1 cellular context compared by ENCODE assay signal in the genomic region with DNA sequence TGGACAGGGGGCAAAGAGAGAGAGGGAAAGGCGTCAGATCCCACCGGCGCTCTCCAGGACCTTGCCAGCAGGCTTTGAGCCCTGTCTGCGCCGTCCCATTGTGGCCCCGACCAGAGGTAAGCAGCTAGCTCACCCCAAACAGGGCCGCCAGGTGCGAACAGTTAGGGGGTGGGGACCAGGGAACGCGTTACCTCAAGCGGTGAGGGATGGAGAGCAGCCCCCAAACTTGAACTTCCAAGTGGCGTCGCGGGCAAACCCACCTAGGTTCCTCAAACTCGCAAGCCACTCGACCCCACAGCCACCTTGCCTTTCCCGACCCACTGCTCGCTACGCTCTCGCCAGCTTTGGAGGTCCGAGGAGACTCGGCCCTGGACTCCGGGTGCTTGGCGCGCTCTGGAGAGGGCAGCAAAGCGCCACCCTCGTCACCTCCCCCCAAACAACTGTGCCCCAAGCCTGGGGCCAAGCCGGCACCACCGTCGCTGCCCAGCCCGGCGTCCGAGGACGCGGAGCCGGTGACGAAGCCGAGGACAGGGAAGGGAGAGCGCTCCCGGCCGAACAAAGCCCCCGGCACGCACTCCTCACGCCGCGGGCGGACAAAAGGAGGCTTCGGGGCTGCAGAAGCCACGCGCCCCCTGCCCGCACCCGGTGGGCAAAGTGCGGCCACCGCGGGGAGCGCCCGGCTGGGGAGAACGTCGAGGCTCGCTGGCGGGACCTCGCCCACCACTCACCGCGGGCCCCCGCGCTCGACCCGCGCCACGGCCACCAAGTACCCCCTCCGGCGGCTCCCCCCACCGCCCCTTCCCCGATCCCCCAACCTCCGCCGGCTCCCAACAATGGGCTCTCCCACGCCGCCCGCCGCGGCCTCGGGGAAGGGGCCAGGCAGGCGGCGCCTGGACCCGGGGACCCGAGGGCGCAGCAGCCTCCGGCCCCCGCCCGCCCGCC.
A peak's percentile ranks its signal among the peaks of the same experiment; 100 is the strongest.
TF ChIP-seq lines count a peak whose summit lies in the region.

No MANE protein-coding gene starts in this region.

TF ChIP-seq in K562, 482 proteins besides CTCF, POLR2A, EP300 and RAD21 (continued from another document and continues in another):
- TF ChIP-seq, protein P1, sequence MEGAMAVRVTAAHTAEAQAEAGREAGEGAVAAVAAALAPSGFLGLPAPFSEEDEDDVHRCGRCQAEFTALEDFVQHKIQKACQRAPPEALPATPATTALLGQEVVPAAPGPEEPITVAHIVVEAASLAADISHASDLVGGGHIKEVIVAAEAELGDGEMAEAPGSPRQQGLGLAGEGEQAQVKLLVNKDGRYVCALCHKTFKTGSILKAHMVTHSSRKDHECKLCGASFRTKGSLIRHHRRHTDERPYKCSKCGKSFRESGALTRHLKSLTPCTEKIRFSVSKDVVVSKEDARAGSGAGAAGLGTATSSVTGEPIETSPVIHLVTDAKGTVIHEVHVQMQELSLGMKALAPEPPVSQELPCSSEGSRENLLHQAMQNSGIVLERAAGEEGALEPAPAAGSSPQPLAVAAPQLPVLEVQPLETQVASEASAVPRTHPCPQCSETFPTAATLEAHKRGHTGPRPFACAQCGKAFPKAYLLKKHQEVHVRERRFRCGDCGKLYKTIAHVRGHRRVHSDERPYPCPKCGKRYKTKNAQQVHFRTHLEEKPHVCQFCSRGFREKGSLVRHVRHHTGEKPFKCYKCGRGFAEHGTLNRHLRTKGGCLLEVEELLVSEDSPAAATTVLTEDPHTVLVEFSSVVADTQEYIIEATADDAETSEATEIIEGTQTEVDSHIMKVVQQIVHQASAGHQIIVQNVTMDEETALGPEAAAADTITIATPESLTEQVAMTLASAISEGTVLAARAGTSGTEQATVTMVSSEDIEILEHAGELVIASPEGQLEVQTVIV (CRISPR knock-in tag; IDR thresholded peaks at IDR 0.05; ENCODE audit: borderline replicate concordance): no peak
- TF ChIP-seq, protein P2, sequence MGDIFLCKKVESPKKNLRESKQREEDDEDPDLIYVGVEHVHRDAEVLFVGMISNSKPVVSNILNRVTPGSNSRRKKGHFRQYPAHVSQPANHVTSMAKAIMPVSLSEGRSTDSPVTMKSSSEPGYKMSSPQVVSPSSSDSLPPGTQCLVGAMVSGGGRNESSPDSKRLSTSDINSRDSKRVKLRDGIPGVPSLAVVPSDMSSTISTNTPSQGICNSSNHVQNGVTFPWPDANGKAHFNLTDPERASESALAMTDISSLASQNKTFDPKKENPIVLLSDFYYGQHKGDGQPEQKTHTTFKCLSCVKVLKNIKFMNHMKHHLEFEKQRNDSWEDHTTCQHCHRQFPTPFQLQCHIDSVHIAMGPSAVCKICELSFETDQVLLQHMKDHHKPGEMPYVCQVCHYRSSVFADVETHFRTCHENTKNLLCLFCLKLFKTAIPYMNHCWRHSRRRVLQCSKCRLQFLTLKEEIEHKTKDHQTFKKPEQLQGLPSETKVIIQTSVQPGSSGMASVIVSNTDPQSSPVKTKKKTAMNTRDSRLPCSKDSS (IDR thresholded peaks at IDR 0.05; ENCODE audit: low read depth, partially characterized antibody): no peak
- TF ChIP-seq, protein P3, sequence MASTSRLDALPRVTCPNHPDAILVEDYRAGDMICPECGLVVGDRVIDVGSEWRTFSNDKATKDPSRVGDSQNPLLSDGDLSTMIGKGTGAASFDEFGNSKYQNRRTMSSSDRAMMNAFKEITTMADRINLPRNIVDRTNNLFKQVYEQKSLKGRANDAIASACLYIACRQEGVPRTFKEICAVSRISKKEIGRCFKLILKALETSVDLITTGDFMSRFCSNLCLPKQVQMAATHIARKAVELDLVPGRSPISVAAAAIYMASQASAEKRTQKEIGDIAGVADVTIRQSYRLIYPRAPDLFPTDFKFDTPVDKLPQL (IDR thresholded peaks at IDR 0.05; ENCODE audit: extremely low read depth, insufficient read length): no peak
- TF ChIP-seq SAFB (IDR thresholded peaks at IDR 0.05; ENCODE audit: borderline replicate concordance, low read depth, low read length): no peak
- no peak for TF ChIP-seq RB1 (IDR thresholded peaks at IDR 0.05; ENCODE audit: low read depth)
- no peak for TF ChIP-seq POLR2H (tag; IDR thresholded peaks at IDR 0.05; ENCODE audit: low read depth)
- no peak for TF ChIP-seq POLR2AphosphoS5 (IDR thresholded peaks at IDR 0.05; ENCODE audit: control insufficient read depth, insufficient read depth, low read depth, low read length)
- TF ChIP-seq RBM14 (IDR thresholded peaks at IDR 0.05; ENCODE audit: borderline replicate concordance, insufficient read depth, low read depth, low read length): 0 out of 2 replicates have a peak, but pooled peaks have one; percentile 68
- no peak for TF ChIP-seq ZBTB1 (CRISPR knock-in tag; IDR thresholded peaks at IDR 0.05; ENCODE audit: borderline replicate concordance, low read depth)
- no peak; a peak in 1 of 4 replicates for TF ChIP-seq NONO (IDR thresholded peaks at IDR 0.05; ENCODE audit: low read depth in 2 of 2, low read length in 1 of 2)
- TF ChIP-seq, protein P4, sequence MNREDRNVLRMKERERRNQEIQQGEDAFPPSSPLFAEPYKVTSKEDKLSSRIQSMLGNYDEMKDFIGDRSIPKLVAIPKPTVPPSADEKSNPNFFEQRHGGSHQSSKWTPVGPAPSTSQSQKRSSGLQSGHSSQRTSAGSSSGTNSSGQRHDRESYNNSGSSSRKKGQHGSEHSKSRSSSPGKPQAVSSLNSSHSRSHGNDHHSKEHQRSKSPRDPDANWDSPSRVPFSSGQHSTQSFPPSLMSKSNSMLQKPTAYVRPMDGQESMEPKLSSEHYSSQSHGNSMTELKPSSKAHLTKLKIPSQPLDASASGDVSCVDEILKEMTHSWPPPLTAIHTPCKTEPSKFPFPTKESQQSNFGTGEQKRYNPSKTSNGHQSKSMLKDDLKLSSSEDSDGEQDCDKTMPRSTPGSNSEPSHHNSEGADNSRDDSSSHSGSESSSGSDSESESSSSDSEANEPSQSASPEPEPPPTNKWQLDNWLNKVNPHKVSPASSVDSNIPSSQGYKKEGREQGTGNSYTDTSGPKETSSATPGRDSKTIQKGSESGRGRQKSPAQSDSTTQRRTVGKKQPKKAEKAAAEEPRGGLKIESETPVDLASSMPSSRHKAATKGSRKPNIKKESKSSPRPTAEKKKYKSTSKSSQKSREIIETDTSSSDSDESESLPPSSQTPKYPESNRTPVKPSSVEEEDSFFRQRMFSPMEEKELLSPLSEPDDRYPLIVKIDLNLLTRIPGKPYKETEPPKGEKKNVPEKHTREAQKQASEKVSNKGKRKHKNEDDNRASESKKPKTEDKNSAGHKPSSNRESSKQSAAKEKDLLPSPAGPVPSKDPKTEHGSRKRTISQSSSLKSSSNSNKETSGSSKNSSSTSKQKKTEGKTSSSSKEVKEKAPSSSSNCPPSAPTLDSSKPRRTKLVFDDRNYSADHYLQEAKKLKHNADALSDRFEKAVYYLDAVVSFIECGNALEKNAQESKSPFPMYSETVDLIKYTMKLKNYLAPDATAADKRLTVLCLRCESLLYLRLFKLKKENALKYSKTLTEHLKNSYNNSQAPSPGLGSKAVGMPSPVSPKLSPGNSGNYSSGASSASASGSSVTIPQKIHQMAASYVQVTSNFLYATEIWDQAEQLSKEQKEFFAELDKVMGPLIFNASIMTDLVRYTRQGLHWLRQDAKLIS (CRISPR knock-in tag; IDR thresholded peaks at IDR 0.05): no peak
- 0 out of 2 replicates have a peak, but pooled peaks have one; percentile 21 for TF ChIP-seq SMARCA4 (IDR thresholded peaks at IDR 0.05)
- TF ChIP-seq, protein P5, sequence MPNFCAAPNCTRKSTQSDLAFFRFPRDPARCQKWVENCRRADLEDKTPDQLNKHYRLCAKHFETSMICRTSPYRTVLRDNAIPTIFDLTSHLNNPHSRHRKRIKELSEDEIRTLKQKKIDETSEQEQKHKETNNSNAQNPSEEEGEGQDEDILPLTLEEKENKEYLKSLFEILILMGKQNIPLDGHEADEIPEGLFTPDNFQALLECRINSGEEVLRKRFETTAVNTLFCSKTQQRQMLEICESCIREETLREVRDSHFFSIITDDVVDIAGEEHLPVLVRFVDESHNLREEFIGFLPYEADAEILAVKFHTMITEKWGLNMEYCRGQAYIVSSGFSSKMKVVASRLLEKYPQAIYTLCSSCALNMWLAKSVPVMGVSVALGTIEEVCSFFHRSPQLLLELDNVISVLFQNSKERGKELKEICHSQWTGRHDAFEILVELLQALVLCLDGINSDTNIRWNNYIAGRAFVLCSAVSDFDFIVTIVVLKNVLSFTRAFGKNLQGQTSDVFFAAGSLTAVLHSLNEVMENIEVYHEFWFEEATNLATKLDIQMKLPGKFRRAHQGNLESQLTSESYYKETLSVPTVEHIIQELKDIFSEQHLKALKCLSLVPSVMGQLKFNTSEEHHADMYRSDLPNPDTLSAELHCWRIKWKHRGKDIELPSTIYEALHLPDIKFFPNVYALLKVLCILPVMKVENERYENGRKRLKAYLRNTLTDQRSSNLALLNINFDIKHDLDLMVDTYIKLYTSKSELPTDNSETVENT (CRISPR knock-in tag; IDR thresholded peaks at IDR 0.05): no peak
- TF ChIP-seq, protein P6, sequence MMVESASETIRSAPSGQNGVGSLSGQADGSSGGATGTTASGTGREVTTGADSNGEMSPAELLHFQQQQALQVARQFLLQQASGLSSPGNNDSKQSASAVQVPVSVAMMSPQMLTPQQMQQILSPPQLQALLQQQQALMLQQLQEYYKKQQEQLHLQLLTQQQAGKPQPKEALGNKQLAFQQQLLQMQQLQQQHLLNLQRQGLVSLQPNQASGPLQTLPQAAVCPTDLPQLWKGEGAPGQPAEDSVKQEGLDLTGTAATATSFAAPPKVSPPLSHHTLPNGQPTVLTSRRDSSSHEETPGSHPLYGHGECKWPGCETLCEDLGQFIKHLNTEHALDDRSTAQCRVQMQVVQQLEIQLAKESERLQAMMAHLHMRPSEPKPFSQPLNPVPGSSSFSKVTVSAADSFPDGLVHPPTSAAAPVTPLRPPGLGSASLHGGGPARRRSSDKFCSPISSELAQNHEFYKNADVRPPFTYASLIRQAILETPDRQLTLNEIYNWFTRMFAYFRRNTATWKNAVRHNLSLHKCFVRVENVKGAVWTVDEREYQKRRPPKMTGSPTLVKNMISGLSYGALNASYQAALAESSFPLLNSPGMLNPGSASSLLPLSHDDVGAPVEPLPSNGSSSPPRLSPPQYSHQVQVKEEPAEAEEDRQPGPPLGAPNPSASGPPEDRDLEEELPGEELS (CRISPR knock-in tag; IDR thresholded peaks at IDR 0.05; ENCODE audit: borderline replicate concordance): 0 out of 2 replicates have a peak, but pooled peaks have one; percentile 27
- no peak for TF ChIP-seq TAF7 (tag; IDR thresholded peaks at IDR 0.05)
- TF ChIP-seq TSC22D4 (tag; IDR thresholded peaks at IDR 0.05): no peak
- no peak for TF ChIP-seq NCOA6 (IDR thresholded peaks at IDR 0.05)
- no peak for TF ChIP-seq SUPT5H (IDR thresholded peaks at IDR 0.05)
- TF ChIP-seq ETV5 (CRISPR knock-in tag; IDR thresholded peaks at IDR 0.05; ENCODE audit: low read depth): peak; percentile 54; the same call in 1 of the 2 replicates
- TF ChIP-seq HMGN3 (IDR thresholded peaks at IDR 0.05; ENCODE audit: borderline replicate concordance, extremely low read depth, insufficient read length, low read depth, low read length): no peak
- no peak for TF ChIP-seq EZH2 (IDR thresholded peaks at IDR 0.05; ENCODE audit: borderline replicate concordance, low read depth, low read length)
- TF ChIP-seq ZNF324 (CRISPR knock-in tag; IDR thresholded peaks at IDR 0.05): no peak
- no peak for TF ChIP-seq MAFF (IDR thresholded peaks at IDR 0.05; ENCODE audit: low read length)
- TF ChIP-seq CTBP1 (IDR thresholded peaks at IDR 0.05; ENCODE audit: borderline replicate concordance): peak; percentile 41; the same call in 1 of the 2 replicates
- no peak for TF ChIP-seq POLR2AphosphoS2 (IDR thresholded peaks at IDR 0.05; ENCODE audit: low read length)
- TF ChIP-seq FOXK1 (CRISPR knock-in tag; IDR thresholded peaks at IDR 0.05; ENCODE audit: borderline replicate concordance): peak; percentile 71; the same call in 1 of the 2 replicates
- TF ChIP-seq, protein P7, sequence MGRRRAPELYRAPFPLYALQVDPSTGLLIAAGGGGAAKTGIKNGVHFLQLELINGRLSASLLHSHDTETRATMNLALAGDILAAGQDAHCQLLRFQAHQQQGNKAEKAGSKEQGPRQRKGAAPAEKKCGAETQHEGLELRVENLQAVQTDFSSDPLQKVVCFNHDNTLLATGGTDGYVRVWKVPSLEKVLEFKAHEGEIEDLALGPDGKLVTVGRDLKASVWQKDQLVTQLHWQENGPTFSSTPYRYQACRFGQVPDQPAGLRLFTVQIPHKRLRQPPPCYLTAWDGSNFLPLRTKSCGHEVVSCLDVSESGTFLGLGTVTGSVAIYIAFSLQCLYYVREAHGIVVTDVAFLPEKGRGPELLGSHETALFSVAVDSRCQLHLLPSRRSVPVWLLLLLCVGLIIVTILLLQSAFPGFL (CRISPR knock-in tag; IDR thresholded peaks at IDR 0.05): no peak
- TF ChIP-seq, protein P8, sequence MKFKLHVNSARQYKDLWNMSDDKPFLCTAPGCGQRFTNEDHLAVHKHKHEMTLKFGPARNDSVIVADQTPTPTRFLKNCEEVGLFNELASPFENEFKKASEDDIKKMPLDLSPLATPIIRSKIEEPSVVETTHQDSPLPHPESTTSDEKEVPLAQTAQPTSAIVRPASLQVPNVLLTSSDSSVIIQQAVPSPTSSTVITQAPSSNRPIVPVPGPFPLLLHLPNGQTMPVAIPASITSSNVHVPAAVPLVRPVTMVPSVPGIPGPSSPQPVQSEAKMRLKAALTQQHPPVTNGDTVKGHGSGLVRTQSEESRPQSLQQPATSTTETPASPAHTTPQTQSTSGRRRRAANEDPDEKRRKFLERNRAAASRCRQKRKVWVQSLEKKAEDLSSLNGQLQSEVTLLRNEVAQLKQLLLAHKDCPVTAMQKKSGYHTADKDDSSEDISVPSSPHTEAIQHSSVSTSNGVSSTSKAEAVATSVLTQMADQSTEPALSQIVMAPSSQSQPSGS (CRISPR knock-in tag; IDR thresholded peaks at IDR 0.05): no peak
- no peak for TF ChIP-seq SIN3A (IDR thresholded peaks at IDR 0.05; ENCODE audit: borderline replicate concordance in 2 of 2, control insufficient read depth in 1 of 2, low read depth in 2 of 2, low read length in 2 of 2)
- no peak for TF ChIP-seq ZNF79 (CRISPR knock-in tag; IDR thresholded peaks at IDR 0.05; ENCODE audit: low read depth)
- TF ChIP-seq BRD4 (IDR thresholded peaks at IDR 0.05): no peak
- TF ChIP-seq, protein P9, sequence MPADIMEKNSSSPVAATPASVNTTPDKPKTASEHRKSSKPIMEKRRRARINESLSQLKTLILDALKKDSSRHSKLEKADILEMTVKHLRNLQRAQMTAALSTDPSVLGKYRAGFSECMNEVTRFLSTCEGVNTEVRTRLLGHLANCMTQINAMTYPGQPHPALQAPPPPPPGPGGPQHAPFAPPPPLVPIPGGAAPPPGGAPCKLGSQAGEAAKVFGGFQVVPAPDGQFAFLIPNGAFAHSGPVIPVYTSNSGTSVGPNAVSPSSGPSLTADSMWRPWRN (IDR thresholded peaks at IDR 0.05; ENCODE audit: low read depth): no peak
- TF ChIP-seq HNRNPLL (IDR thresholded peaks at IDR 0.05; ENCODE audit: low read depth, low read length, poor library complexity, severe bottlenecking): no peak
- 0 out of 2 replicates have a peak, but pooled peaks have one; percentile 10 for TF ChIP-seq ZNF124 (CRISPR knock-in tag; IDR thresholded peaks at IDR 0.05)
- TF ChIP-seq ELF4 (CRISPR knock-in tag; IDR thresholded peaks at IDR 0.05): no peak
- no peak for TF ChIP-seq ARHGAP35 (IDR thresholded peaks at IDR 0.05; ENCODE audit: partially characterized antibody)
- no peak for TF ChIP-seq ZNF644 (tag; IDR thresholded peaks at IDR 0.05; ENCODE audit: low read depth)
